1 cellular context compared by ENCODE assay signal in the genomic region with DNA sequence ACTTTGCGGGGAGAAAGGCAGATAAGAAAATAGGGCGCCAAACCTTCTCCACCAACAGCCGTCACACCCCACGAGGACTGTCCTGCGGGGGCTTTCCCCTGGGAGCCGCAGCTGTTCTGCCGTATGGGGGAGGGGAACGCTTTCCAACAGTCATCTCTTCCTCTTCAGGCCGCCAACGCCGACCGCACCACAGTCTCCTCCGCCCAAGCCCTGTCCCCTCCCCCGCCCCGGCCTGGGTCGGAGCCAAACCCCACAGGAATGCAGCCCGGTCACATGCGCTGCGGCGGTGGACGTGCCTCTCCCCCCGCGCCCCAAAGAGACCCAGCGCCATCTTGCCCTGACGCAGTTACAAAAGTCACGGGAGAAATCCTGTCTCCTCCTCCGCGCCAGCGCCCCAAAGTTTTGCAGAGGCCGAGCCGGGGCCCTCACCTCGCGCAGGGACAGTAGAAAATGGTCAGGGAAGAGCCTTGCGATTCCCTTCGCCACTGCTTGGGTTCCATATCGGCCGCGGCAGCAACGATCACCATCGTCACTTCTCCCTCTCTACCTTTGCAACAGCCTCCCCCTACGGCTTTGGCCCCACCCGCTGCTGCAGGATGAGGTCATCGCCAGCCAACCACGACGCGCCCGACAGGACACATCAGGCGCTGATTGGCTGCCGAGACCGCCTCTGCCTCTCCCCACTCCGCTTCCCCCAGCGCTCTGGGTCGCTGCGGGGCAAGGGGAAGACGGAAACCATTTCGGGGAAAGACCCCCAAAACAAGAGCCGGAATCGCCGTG.
TF ChIP-seq lines count a peak whose summit lies in the region.

No MANE protein-coding gene starts in this region.

TF ChIP-seq in SK-N-SH treated with all-trans-retinoic acid at 6 μM for 48 hours, 23 proteins besides CTCF, POLR2A, EP300 and RAD21 (continued from another document):
- TF ChIP-seq, protein P1, sequence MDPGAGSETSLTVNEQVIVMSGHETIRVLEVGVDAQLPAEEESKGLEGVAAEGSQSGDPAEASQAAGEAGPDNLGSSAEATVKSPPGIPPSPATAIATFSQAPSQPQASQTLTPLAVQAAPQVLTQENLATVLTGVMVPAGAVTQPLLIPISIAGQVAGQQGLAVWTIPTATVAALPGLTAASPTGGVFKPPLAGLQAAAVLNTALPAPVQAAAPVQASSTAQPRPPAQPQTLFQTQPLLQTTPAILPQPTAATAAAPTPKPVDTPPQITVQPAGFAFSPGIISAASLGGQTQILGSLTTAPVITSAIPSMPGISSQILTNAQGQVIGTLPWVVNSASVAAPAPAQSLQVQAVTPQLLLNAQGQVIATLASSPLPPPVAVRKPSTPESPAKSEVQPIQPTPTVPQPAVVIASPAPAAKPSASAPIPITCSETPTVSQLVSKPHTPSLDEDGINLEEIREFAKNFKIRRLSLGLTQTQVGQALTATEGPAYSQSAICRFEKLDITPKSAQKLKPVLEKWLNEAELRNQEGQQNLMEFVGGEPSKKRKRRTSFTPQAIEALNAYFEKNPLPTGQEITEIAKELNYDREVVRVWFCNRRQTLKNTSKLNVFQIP (CRISPR knock-in tag; IDR thresholded peaks at IDR 0.05; ENCODE audit: borderline replicate concordance, low read depth) = peak; percentile 75
- peak; percentile 20; the same call in 1 of the 2 replicates for TF ChIP-seq RARB (CRISPR knock-in tag; IDR thresholded peaks at IDR 0.05)
- TF ChIP-seq ISL1 (CRISPR knock-in tag; IDR thresholded peaks at IDR 0.05) = no peak
- no peak for TF ChIP-seq PPARA (CRISPR knock-in tag; IDR thresholded peaks at IDR 0.05; ENCODE audit: borderline replicate concordance)
- TF ChIP-seq, protein P2, sequence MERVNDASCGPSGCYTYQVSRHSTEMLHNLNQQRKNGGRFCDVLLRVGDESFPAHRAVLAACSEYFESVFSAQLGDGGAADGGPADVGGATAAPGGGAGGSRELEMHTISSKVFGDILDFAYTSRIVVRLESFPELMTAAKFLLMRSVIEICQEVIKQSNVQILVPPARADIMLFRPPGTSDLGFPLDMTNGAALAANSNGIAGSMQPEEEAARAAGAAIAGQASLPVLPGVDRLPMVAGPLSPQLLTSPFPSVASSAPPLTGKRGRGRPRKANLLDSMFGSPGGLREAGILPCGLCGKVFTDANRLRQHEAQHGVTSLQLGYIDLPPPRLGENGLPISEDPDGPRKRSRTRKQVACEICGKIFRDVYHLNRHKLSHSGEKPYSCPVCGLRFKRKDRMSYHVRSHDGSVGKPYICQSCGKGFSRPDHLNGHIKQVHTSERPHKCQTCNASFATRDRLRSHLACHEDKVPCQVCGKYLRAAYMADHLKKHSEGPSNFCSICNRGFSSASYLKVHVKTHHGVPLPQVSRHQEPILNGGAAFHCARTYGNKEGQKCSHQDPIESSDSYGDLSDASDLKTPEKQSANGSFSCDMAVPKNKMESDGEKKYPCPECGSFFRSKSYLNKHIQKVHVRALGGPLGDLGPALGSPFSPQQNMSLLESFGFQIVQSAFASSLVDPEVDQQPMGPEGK (CRISPR knock-in tag; IDR thresholded peaks at IDR 0.05; ENCODE audit: borderline replicate concordance) = peak; percentile 92
- TF ChIP-seq ZNF565 (CRISPR knock-in tag; conservative IDR thresholded peaks at IDR 0.05; ENCODE audit: low read depth) = 0 out of 2 replicates have a peak, but pooled peaks have one; percentile 13
- TF ChIP-seq ZFP3 (CRISPR knock-in tag; IDR thresholded peaks at IDR 0.05) = peak; percentile 63; the same call in 1 of the 2 replicates
